9 cellular contexts compared by ENCODE assay signal in genomic region chr15:54567408-54568040, GRCh38.
"Had no signal": no experiment of that assay in that cellular context is flagged by ENCODE, and none has a peak within 500 bp of the region (broad histone marks: within the 10 kb centered on the region; RNA-seq: fewer than 3 reads in every experiment).

No MANE protein-coding gene starts in this region.

- H3K36me3 ChIP-seq: HAP-1 had no signal

- H3K4me3 ChIP-seq: GM23248, HAP-1, K562 had no signal

- ATAC-seq: HCT116, K562 had no signal

- H3K9me3 ChIP-seq: HAP-1 had no signal

- H3K27ac Mint-ChIP-seq: HFFc6 had no signal

- DNase-seq: GM23248, GOT3, H7, HFFc6, IMR-90, KG1 had no signal

- H3K4me3 Mint-ChIP-seq: HFFc6 had no signal

- H3K27ac ChIP-seq: GM23248 had no signal
